Comparison of ENCODE assay signal across 11 cellular contexts in the genomic region with DNA sequence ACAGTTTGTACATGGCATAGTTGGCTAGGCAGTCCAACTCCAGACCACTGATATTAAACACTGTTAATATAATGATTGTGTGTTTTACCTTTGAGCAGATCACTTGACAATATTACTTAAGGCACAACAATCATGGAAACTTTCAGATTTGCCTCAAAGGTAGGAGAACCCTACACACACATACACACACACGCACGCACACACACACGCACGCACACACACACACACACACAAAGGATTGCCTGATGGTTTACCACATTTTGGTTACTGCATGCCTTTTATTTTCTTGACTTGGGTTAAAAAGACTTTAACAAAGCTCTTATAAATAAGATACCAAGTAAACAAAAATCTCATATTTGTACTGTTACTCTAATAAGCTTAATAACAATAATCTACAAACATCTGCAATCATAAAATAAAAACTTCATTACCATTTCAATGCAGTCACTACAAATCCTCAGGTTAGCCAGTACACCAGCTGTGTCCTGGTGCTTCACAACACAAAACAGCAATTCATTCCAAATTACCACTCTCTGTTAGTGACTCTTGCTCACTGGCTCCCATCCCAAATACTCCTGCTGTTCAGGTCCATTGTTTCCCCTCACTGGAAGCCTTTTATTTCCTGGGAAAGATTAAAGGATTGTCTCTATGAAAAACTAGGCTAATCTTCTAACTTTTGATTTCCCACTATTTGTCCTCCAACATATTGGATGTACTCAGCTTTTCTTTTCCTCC.
DNase-seq lines count a peak whose midpoint lies in the region; ATAC-seq, FAIRE-seq and TF ChIP-seq lines count a peak whose summit lies in the region.
"Had no signal": no experiment of that assay in that cellular context is flagged by ENCODE, and none has a peak within 500 bp of the region (broad histone marks: within the 10 kb centered on the region; RNA-seq: fewer than 3 reads in every experiment).

No MANE protein-coding gene starts in this region.

- H3K4me3 Mint-ChIP-seq in MCF 10A (ENCODE audit: unreplicated experiment) (no peak overlapping the region), naive B cell (no peak overlapping the region)

- H3K36me3 Mint-ChIP-seq in MCF 10A (ENCODE audit: insufficient read depth, unreplicated experiment) (no peaks in the 10 kb centered on the region), naive B cell (no peaks in the 10 kb centered on the region)

- TF ChIP-seq POLR2A in GM12891 (IDR thresholded peaks at IDR 0.05; ENCODE audit: low read depth, low read length): no peak
- TF ChIP-seq POLR2A in sigmoid colon (IDR thresholded peaks at IDR 0.05): no peak

- H3K27ac Mint-ChIP-seq in MCF 10A (ENCODE audit: low read depth, unreplicated experiment) (no peak overlapping the region), naive B cell (peak overlapping the region; percentile 14 to 97 (median 48))

- no peaks in the 10 kb centered on the region for H3K9me3 Mint-ChIP-seq in MCF 10A (ENCODE audit: unreplicated experiment)
- H3K9me3 Mint-ChIP-seq in naive B cell: no peaks in the 10 kb centered on the region

- H3K4me3 ChIP-seq in sigmoid colon: no peak overlapping the region

- no peaks in the 10 kb centered on the region for H3K9me3 ChIP-seq in sigmoid colon

- POLR2A ChIA-PET in MCF 10A (lab: Yijun Ruan, JAX): no interaction called here

- TF ChIP-seq CTCF in MCF 10A (IDR thresholded peaks at IDR 0.05; ENCODE audit: unreplicated experiment) (no peak), sigmoid colon (IDR thresholded peaks at IDR 0.05) (no peak)

- no peaks in the 10 kb centered on the region for H3K27me3 Mint-ChIP-seq in MCF 10A (ENCODE audit: insufficient read depth, unreplicated experiment)
- H3K27me3 Mint-ChIP-seq in naive B cell: no peaks in the 10 kb centered on the region

- CTCF ChIA-PET in MCF 10A (lab: Yijun Ruan, JAX): interaction anchor here (0.6 to 1.1 kb wide), 2 partner anchors 16 to 44 kb away, joined by 3 to 4 read pairs; no protein-coding TSS in a partner anchor

- WGBS in sigmoid colon, 2 donors: 92% methylated on average over 4 of the region's 4 CpGs

- intact Hi-C loops in MCF 10A (cut with micrococcal nuclease) (no loop called here), sigmoid colon (cut with DNase I) (no loop called here)

- no TSS peak for BruUV-seq in MCF 10A (replicated peaks; lab: Mats Ljungman, UMichigan)

- no peak for TF ChIP-seq EP300 in sigmoid colon (IDR thresholded peaks at IDR 0.05)

- no peaks in the 10 kb centered on the region for H3K4me1 ChIP-seq in sigmoid colon

- no peaks in the 10 kb centered on the region for H3K27me3 ChIP-seq in sigmoid colon

- H3K4me1 Mint-ChIP-seq in MCF 10A (ENCODE audit: insufficient read depth, unreplicated experiment) (no peaks in the 10 kb centered on the region), naive B cell (peaks cover 28 to 57% (median 38%) of the 10 kb centered on the region in 3 donors)

- no peak overlapping the region for H3K27ac ChIP-seq in sigmoid colon

- no peaks in the 10 kb centered on the region for H3K36me3 ChIP-seq in sigmoid colon

- FAIRE-seq in GM12891 (lab: Jason Lieb, UNC): peak; percentile 82

- no peak for DNase-seq in GM12891 (ENCODE audit: insufficient read length, low spot score)
- DNase-seq in NCI-H2081 treated with DMSO at 0.1 percent for 48 hours (lab: John Stamatoyannopoulos, UW): peak; percentile 82
- DNase-seq in MCF 10A (ENCODE audit: unreplicated experiment): peak; percentile 7
- DNase-seq in naive B cell: no peak
- no peak for DNase-seq in sigmoid colon
- DNase-seq in NOMO-1 treated with dmso at 0.1 percent for 144 hours (lab: John Stamatoyannopoulos, UW; ENCODE audit: unreplicated experiment): no peak
- DNase-seq: DND-41; left colon; stimulated activated naive CD4-positive, alpha-beta T cell treated with Interleukin-2 at 50 U/mL for 16 hours had no signal

- ATAC-seq in naive B cell (ENCODE audit: low read depth in 2 of 2) (no peak), GM21825 (IDR thresholded peaks at IDR 0.05; ENCODE audit: unreplicated experiment) (no peak), HG02642 (IDR thresholded peaks at IDR 0.05; ENCODE audit: poor library complexity, unreplicated experiment) (no peak)
- ATAC-seq: left colon had no signal

TF ChIP-seq in GM12891, 5 proteins besides CTCF, POLR2A, EP300 and RAD21:
- no peak for TF ChIP-seq PAX5 (IDR thresholded peaks at IDR 0.05; ENCODE audit: insufficient read depth, low read length, severe bottlenecking)
TF ChIP-seq in GM12891: peak in this region for 0.

Comparison
In these comparisons a context has a peak if more than half of its experiments do, and no peak if none do; other contexts are left out.
1. DNase-seq: peak in NCI-H2081 treated with DMSO at 0.1 percent for 48 hours (single experiment) and MCF 10A (single experiment); none in GM12891 (single experiment), naive B cell (single experiment), sigmoid colon (single experiment) and NOMO-1 treated with dmso at 0.1 percent for 144 hours (single experiment).